ENCODE assay signal across 17 cellular contexts in genomic region chr5:78492216-78492615, GRCh38.
DNase-seq lines count a peak whose midpoint lies in the region; ATAC-seq and TF ChIP-seq lines count a peak whose summit lies in the region.
"Had no signal": no experiment of that assay in that cellular context is flagged by ENCODE, and none has a peak within 500 bp of the region (broad histone marks: within the 10 kb centered on the region; RNA-seq: fewer than 3 reads in every experiment).

No MANE protein-coding gene starts in this region.

- H3K4me1 ChIP-seq in GM23338 (ENCODE audit: insufficient read depth) (peaks cover 23% of the 10 kb centered on the region), neural progenitor cell (peaks cover 20% of the 10 kb centered on the region)

- H3K4me1 Mint-ChIP-seq in GM23338 (peaks cover 41% of the 10 kb centered on the region), brain (peaks cover 42% of the 10 kb centered on the region), neural progenitor cell (peaks cover 23% of the 10 kb centered on the region)
- H3K4me1 Mint-ChIP-seq: T-helper 17 cell had no signal

- H3K4me3 ChIP-seq in GM23338 (no peak overlapping the region), LNCaP clone FGC (ENCODE audit: low read depth, low read length) (no peak overlapping the region), neural progenitor cell (no peak overlapping the region)

- H3K4me3 Mint-ChIP-seq in GM23338 (no peak overlapping the region), brain (no peak overlapping the region), neural progenitor cell (no peak overlapping the region)
- H3K4me3 Mint-ChIP-seq: CD4-positive, CD25-positive, alpha-beta regulatory T cell; T-helper 17 cell had no signal

- H3K36me3 ChIP-seq in GM23338 (ENCODE audit: insufficient read depth) (peaks cover 2% of the 10 kb centered on the region; the same call in 1 of the 2 replicates), neural progenitor cell (no peaks in the 10 kb centered on the region)

- peaks cover 10% of the 10 kb centered on the region; the same call in 1 of the 2 replicates for H3K9me2 ChIP-seq in GM23338 (ENCODE audit: insufficient read depth)

- H3K4me2 ChIP-seq in GM23338 (no peak overlapping the region), neural progenitor cell (no peak overlapping the region)

- H3K36me3 Mint-ChIP-seq in GM23338 (ENCODE audit: low read depth) (peaks cover 39% of the 10 kb centered on the region), brain (peaks cover 32% of the 10 kb centered on the region), neural progenitor cell (peaks cover 35% of the 10 kb centered on the region)

- peak overlapping the region; percentile 55; the same call in 1 of the 2 replicates for H3K27ac Mint-ChIP-seq in GM23338
- H3K27ac Mint-ChIP-seq in brain = peak overlapping the region in 4 of 5 experiments; percentile 25 to 97 (median 74)
- peak overlapping the region; percentile 21 for H3K27ac Mint-ChIP-seq in neural progenitor cell
- H3K27ac Mint-ChIP-seq: CD4-positive, CD25-positive, alpha-beta regulatory T cell; T-helper 17 cell had no signal

- H4K20me1 ChIP-seq in GM23338 (replicated peaks; ENCODE audit: insufficient read depth) (peaks cover under 1% of the 10 kb centered on the region), neural progenitor cell (ENCODE audit: low read depth) (no peaks in the 10 kb centered on the region)

- H3F3A ChIP-seq in GM23338 (replicated peaks; ENCODE audit: low read depth) = no peaks in the 10 kb centered on the region
- H3F3A ChIP-seq in neural progenitor cell (ENCODE audit: low read depth) = no peaks in the 10 kb centered on the region

- H2AFZ ChIP-seq in GM23338 = no peak overlapping the region
- no peak overlapping the region for H2AFZ ChIP-seq in neural progenitor cell (replicated peaks)

- H3K27me3 ChIP-seq in GM23338 (ENCODE audit: insufficient read depth) = no peaks in the 10 kb centered on the region
- H3K27me3 ChIP-seq in neural progenitor cell = no peaks in the 10 kb centered on the region

- TF ChIP-seq CTCF in GM23338 (conservative IDR thresholded peaks at IDR 0.05; ENCODE audit: low read depth in 2 of 2) = peak in 1 of 2 experiments; percentile 27; a peak in 2 of 4 replicates
- 0 out of 2 replicates have a peak, but pooled peaks have one; percentile 12 for TF ChIP-seq CTCF in LNCaP clone FGC (IDR thresholded peaks at IDR 0.05; ENCODE audit: control insufficient read depth, extremely low read depth, insufficient read depth)
- TF ChIP-seq CTCF in brain (conservative IDR thresholded peaks at IDR 0.05) = no peak
- TF ChIP-seq CTCF in neural progenitor cell (IDR thresholded peaks at IDR 0.05) = no peak

- DNase-seq in GM23338 (ENCODE audit: low spot score) = no peak
- DNase-seq in LNCaP clone FGC (ENCODE audit: low read depth) = no peak
- DNase-seq in neural progenitor cell (ENCODE audit: low spot score) = no peak
- no peak for DNase-seq in NCI-H526 (lab: John Stamatoyannopoulos, UW)
- DNase-seq in effector CD8-positive, alpha-beta T cell (lab: John Stamatoyannopoulos, UW) = no peak
- DNase-seq in mesenteric fat pad (ENCODE audit: low spot score) = no peak
- DNase-seq: Calu3; CD4-positive, CD25-positive, alpha-beta regulatory T cell; DMS53; GOT3; NCI-H1417; NCI-H187 treated with DMSO at 0.1 percent for 48 hours; NCI-H510A; NCI-H82; SIG-M5; T-helper 17 cell had no signal

- ATAC-seq in GM23338 = no peak
- ATAC-seq: T-helper 17 cell had no signal

- H3K9me3 ChIP-seq in neural progenitor cell (ENCODE audit: low read depth) = no peaks in the 10 kb centered on the region

- H3K9me3 Mint-ChIP-seq in GM23338 = no peaks in the 10 kb centered on the region
- H3K9me3 Mint-ChIP-seq in brain = no peaks in the 10 kb centered on the region
- H3K9me3 Mint-ChIP-seq in neural progenitor cell = peaks cover 2% of the 10 kb centered on the region
- H3K9me3 Mint-ChIP-seq: CD4-positive, CD25-positive, alpha-beta regulatory T cell had no signal

- H3K27ac ChIP-seq in GM23338 (ENCODE audit: low read depth) (no peak overlapping the region), neural progenitor cell (no peak overlapping the region)

- H3K27me3 Mint-ChIP-seq in GM23338 (ENCODE audit: insufficient read depth, low read depth, poor library complexity) (peaks cover 10% of the 10 kb centered on the region), brain (no peaks in the 10 kb centered on the region), neural progenitor cell (ENCODE audit: insufficient read depth, low read depth) (peaks cover 4% of the 10 kb centered on the region)

- H3K79me2 ChIP-seq in GM23338 (replicated peaks; ENCODE audit: insufficient read depth) (peaks cover 14% of the 10 kb centered on the region), neural progenitor cell (ENCODE audit: low read depth) (peaks cover 7% of the 10 kb centered on the region)

- H3K9ac ChIP-seq in neural progenitor cell = no peak overlapping the region

TF ChIP-seq in GM23338, 12 proteins besides CTCF, POLR2A, EP300 and RAD21:
- TF ChIP-seq POLR2AphosphoS5 (IDR thresholded peaks at IDR 0.05; ENCODE audit: low read depth) (no peak), NANOG (IDR thresholded peaks at IDR 0.05; ENCODE audit: borderline replicate concordance) (no peak), EZH2phosphoT487 (IDR thresholded peaks at IDR 0.05; ENCODE audit: unreplicated experiment) (no peak)

Comparison
In these comparisons a context has a peak if more than half of its experiments do, and no peak if none do; other contexts are left out.
1. H3K27ac Mint-ChIP-seq: peak in every context shown above with its lines; median percentile 74 in brain; 55 in GM23338; 21 in neural progenitor cell.